Comparison of ENCODE assay signal across 11 cellular contexts in the genomic region with DNA sequence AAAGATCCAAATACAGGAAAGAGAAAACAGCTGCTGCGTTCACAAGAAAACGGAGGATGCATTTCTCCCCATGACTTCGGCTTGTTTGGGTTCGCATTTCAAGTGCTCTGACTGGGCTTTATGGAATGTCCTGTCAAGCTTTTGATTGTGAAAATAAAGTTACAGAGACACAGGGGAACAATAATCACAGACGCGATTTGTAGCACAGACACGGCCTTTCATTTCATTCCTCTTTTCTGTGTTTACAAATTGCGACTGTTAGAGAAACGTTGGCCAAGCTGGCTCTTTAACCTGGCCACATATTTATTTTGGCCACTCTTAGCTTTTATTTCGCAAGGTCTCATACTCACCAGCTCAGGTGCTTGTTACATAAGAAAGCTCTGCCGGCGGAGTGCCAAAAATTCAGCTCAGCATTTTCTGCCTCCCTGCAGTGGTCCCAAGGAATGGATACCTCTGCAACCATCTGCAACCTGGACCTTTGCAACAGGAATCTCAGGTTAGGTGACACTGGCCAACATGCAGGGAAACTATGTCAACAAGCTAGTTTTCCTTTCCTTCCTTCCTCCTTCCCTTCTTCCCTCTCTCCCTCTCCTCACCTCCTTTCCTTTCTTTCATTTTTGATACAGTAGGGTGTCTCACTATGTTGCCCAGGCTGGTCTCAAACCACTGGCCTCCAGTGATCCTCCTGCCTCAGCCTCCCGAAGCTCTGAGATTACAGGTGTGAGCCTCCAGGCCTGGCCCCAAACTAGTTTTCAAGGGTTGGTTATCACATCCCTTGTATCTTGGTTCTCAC. TPM values are rescaled to one million over a fixed set of nuclear protein-coding genes. Genes with fewer than 3 reads are reported as not detected.
DNase-seq lines count a peak whose midpoint lies in the region; ATAC-seq and TF ChIP-seq lines count a peak whose summit lies in the region.
"Had no signal": no experiment of that assay in that cellular context is flagged by ENCODE, and none has a peak within 500 bp of the region (broad histone marks: within the 10 kb centered on the region; RNA-seq: fewer than 3 reads in every experiment).

No MANE protein-coding gene starts in this region.

- H3K27ac Mint-ChIP-seq in HFFc6, result no peak overlapping the region
- H3K27ac Mint-ChIP-seq in WTC11, result peak overlapping the region; percentile 94
- no peak overlapping the region for H3K27ac Mint-ChIP-seq in T-cell
- H3K27ac Mint-ChIP-seq: activated T-helper 2 cell treated with anti-CD3 and anti-CD28 coated beads, Interferon-gamma antibody, Interleukin-2, Interleukin-4, amounts not matched to agents 10 μg/mL and 5 μg/mL and 100 μg/mL, durations not matched to agents 14 hours and 24 hours and 36 hours had no signal

- no peaks in the 10 kb centered on the region for H3K9me3 ChIP-seq in hepatocyte (ENCODE audit: low read depth)
- no peaks in the 10 kb centered on the region for H3K9me3 ChIP-seq in stomach
- H3K9me3 ChIP-seq: neutrophil had no signal

- peaks cover 8% of the 10 kb centered on the region for H3K27me3 Mint-ChIP-seq in HFFc6 (ENCODE audit: insufficient read depth)
- H3K27me3 Mint-ChIP-seq in WTC11 (ENCODE audit: low read depth), result no peaks in the 10 kb centered on the region
- peaks cover 7 to 13% of the 10 kb centered on the region in 2 donors for H3K27me3 Mint-ChIP-seq in T-cell

- H3K27ac ChIP-seq in hepatocyte (peak overlapping the region; percentile 81), stomach (peak overlapping the region; percentile 76 to 91 (median 87))
- H3K27ac ChIP-seq: neutrophil had no signal

- TF ChIP-seq POLR2A in stomach (IDR thresholded peaks at IDR 0.05), result no peak

- H3K36me3 Mint-ChIP-seq in HFFc6 (ENCODE audit: low read depth) (no peaks in the 10 kb centered on the region), WTC11 (peaks cover 3% of the 10 kb centered on the region; the same call in 1 of the 2 replicates), T-cell (no peaks in the 10 kb centered on the region)

- no peak overlapping the region for H2AFZ ChIP-seq in hepatocyte

- H3K27me3 ChIP-seq in hepatocyte (no peaks in the 10 kb centered on the region), stomach (no peaks in the 10 kb centered on the region)

- H3K9me3 Mint-ChIP-seq in HFFc6, result no peaks in the 10 kb centered on the region
- peaks cover 13% of the 10 kb centered on the region for H3K9me3 Mint-ChIP-seq in WTC11
- H3K9me3 Mint-ChIP-seq in T-cell, result no peaks in the 10 kb centered on the region
- H3K9me3 Mint-ChIP-seq: activated T-helper 2 cell treated with anti-CD3 and anti-CD28 coated beads, Interferon-gamma antibody, Interleukin-2, Interleukin-4, amounts not matched to agents 10 μg/mL and 5 μg/mL and 100 μg/mL, durations not matched to agents 14 hours and 24 hours and 36 hours had no signal

- H3K4me3 ChIP-seq in hepatocyte (no peak overlapping the region), stomach (no peak overlapping the region)

- CTCF ChIA-PET in WTC11 (lab: Charles Lee) (interaction anchor here (0.7 to 2.5 kb wide), 3 partner anchors 54 to 284 kb away, joined by 3 to 8 read pairs (median 4); no protein-coding TSS in a partner anchor), T-cell (lab: Charles Lee) (interaction anchor here in 1 of 2 donors (0.6 to 0.7 kb wide), 2 partner anchors 21 to 1448 kb away, joined by 3 to 7 read pairs; no protein-coding TSS in a partner anchor)

- ATAC-seq in WTC11 (no peak; the same call in 1 of the 2 replicates), T-cell (replicated peaks in 1 of 4) (no peak), HG03432 (IDR thresholded peaks at IDR 0.05; ENCODE audit: unreplicated experiment) (no peak), GM21390 (IDR thresholded peaks at IDR 0.05; ENCODE audit: unreplicated experiment) (no peak)

- no peak for TF ChIP-seq CTCF in HFFc6 (IDR thresholded peaks at IDR 0.05)
- TF ChIP-seq CTCF in WTC11 (IDR thresholded peaks at IDR 0.05), result no peak
- TF ChIP-seq CTCF in hepatocyte (IDR thresholded peaks at IDR 0.05; ENCODE audit: poor library complexity), result no peak
- no peak for TF ChIP-seq CTCF in stomach (IDR thresholded peaks at IDR 0.05)

- H3K4me2 ChIP-seq in hepatocyte, result peak overlapping the region; percentile 55

- TF ChIP-seq EP300 in stomach (IDR thresholded peaks at IDR 0.05), result no peak

- H3K4me1 ChIP-seq in hepatocyte (ENCODE audit: insufficient read depth) (peaks cover 15% of the 10 kb centered on the region), stomach (peaks cover 15 to 33% (median 24%) of the 10 kb centered on the region in 4 donors)

- no peaks in the 10 kb centered on the region for H3K79me2 ChIP-seq in hepatocyte

- peak; percentile 21 for DNase-seq in HFFc6
- no peak for DNase-seq in WTC11 (ENCODE audit: low spot score)
- DNase-seq in hepatocyte (ENCODE audit: low spot score), result peak; percentile 39
- peak; percentile 91 for DNase-seq in stomach
- DNase-seq in T-cell, result no peak
- DNase-seq in T1000 (lab: John Stamatoyannopoulos, UW), result no peak
- DNase-seq: NCI-H1436 had no signal

- intact Hi-C loops in stomach (cut with DNase I; ENCODE audit: low total_unique reads), result no loop called here

- H3K36me3 ChIP-seq in hepatocyte (replicated peaks; ENCODE audit: insufficient read depth, low read depth), result no peaks in the 10 kb centered on the region
- no peaks in the 10 kb centered on the region for H3K36me3 ChIP-seq in stomach
- H3K36me3 ChIP-seq: neutrophil had no signal

- peaks cover 31% of the 10 kb centered on the region for H3K4me1 Mint-ChIP-seq in HFFc6 (ENCODE audit: low read depth)
- peaks cover 39% of the 10 kb centered on the region for H3K4me1 Mint-ChIP-seq in WTC11
- no peaks in the 10 kb centered on the region for H3K4me1 Mint-ChIP-seq in T-cell

- peak overlapping the region; percentile 11; the same call in 1 of the 2 replicates for H3K4me3 Mint-ChIP-seq in HFFc6
- no peak overlapping the region for H3K4me3 Mint-ChIP-seq in WTC11
- no peak overlapping the region for H3K4me3 Mint-ChIP-seq in T-cell

- POLR2A ChIA-PET in WTC11 (lab: Charles Lee), result interaction anchor here (0.6 kb wide), 1 partner anchor 553 kb away, joined by 3 read pairs; no protein-coding TSS in a partner anchor
- POLR2A ChIA-PET in T-cell (lab: Charles Lee), result no interaction called here

- no peaks in the 10 kb centered on the region for H3K9me2 ChIP-seq in hepatocyte (replicated peaks; ENCODE audit: insufficient read depth)

- 38% methylated on average over 13 of the region's 13 CpGs for WGBS in hepatocyte (ENCODE audit: low lambda C conversion rate, missing lambda C conversion rate)
- 13 to 33% (median 22%) methylated on average over 13 of the region's 13 CpGs for WGBS in stomach, 5 donors

- H4K20me1 ChIP-seq in hepatocyte (ENCODE audit: insufficient read depth, poor library complexity, severe bottlenecking), result no peaks in the 10 kb centered on the region

TF ChIP-seq in WTC11, 78 proteins besides CTCF, POLR2A, EP300 and RAD21 (continues in another document):
- TF ChIP-seq ZNF121 (CRISPR knock-in tag; IDR thresholded peaks at IDR 0.05) (peak; percentile 98), NR2C2 (CRISPR knock-in tag; IDR thresholded peaks at IDR 0.05) (no peak), ESRRA (CRISPR knock-in tag; IDR thresholded peaks at IDR 0.05; ENCODE audit: borderline replicate concordance) (no peak), CREB1 (CRISPR knock-in tag; IDR thresholded peaks at IDR 0.05) (no peak), GABPB1 (CRISPR knock-in tag; IDR thresholded peaks at IDR 0.05) (peak; percentile 57; the same call in 1 of the 2 replicates)
- TF ChIP-seq, protein P1, sequence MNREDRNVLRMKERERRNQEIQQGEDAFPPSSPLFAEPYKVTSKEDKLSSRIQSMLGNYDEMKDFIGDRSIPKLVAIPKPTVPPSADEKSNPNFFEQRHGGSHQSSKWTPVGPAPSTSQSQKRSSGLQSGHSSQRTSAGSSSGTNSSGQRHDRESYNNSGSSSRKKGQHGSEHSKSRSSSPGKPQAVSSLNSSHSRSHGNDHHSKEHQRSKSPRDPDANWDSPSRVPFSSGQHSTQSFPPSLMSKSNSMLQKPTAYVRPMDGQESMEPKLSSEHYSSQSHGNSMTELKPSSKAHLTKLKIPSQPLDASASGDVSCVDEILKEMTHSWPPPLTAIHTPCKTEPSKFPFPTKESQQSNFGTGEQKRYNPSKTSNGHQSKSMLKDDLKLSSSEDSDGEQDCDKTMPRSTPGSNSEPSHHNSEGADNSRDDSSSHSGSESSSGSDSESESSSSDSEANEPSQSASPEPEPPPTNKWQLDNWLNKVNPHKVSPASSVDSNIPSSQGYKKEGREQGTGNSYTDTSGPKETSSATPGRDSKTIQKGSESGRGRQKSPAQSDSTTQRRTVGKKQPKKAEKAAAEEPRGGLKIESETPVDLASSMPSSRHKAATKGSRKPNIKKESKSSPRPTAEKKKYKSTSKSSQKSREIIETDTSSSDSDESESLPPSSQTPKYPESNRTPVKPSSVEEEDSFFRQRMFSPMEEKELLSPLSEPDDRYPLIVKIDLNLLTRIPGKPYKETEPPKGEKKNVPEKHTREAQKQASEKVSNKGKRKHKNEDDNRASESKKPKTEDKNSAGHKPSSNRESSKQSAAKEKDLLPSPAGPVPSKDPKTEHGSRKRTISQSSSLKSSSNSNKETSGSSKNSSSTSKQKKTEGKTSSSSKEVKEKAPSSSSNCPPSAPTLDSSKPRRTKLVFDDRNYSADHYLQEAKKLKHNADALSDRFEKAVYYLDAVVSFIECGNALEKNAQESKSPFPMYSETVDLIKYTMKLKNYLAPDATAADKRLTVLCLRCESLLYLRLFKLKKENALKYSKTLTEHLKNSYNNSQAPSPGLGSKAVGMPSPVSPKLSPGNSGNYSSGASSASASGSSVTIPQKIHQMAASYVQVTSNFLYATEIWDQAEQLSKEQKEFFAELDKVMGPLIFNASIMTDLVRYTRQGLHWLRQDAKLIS (CRISPR knock-in tag; IDR thresholded peaks at IDR 0.05; ENCODE audit: borderline replicate concordance), result no peak
- TF ChIP-seq, protein P2, sequence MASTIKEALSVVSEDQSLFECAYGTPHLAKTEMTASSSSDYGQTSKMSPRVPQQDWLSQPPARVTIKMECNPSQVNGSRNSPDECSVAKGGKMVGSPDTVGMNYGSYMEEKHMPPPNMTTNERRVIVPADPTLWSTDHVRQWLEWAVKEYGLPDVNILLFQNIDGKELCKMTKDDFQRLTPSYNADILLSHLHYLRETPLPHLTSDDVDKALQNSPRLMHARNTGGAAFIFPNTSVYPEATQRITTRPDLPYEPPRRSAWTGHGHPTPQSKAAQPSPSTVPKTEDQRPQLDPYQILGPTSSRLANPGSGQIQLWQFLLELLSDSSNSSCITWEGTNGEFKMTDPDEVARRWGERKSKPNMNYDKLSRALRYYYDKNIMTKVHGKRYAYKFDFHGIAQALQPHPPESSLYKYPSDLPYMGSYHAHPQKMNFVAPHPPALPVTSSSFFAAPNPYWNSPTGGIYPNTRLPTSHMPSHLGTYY (CRISPR knock-in tag; IDR thresholded peaks at IDR 0.05), result no peak

RNA-seq across cellular contexts. Expression of gene SLC45A1, which starts 58.2 kb away (rescaled TPM):
- total RNA-seq in HFFc6 (2021; fragmentation: NEBNext Ultra II Directional; extraction: Animal tissue kit (Norgen Biotek cat#: 25700)), result 1 to 10 TPM; 1.3 to 2.0 (median 1.6) TPM
- total RNA-seq in WTC11 (2021), result 2.0 to 2.3 TPM (median 2.3 TPM) in 3 replicates
- total RNA-seq in hepatocyte, result 0.24 and 0.27 TPM in 2 replicates
- 1.0 and 1.6 TPM in 2 replicates for polyA plus RNA-seq in hepatocyte
- 1 to 10 TPM in 2 of 5 donors, not detected in 3; 2.4 to 3.0 TPM for total RNA-seq in stomach
- 1 to 10 TPM; 1.1 to 2.5 (median 1.6) TPM for polyA plus RNA-seq in stomach
- total RNA-seq in T-cell, result 1 to 10 TPM in 3 of 5 donors, under 1 TPM in 2; 0.58 to 1.4 (median 1.2) TPM

Comparison
In these comparisons a context has a peak if more than half of its experiments do, and no peak if none do; other contexts are left out.
1. DNase-seq: peak in HFFc6 (single experiment), hepatocyte (single experiment) and stomach (single experiment); none in WTC11 (single experiment), T-cell (0 of 34) and T1000 (single experiment).